1 cellular context compared by ENCODE assay signal in the genomic region with DNA sequence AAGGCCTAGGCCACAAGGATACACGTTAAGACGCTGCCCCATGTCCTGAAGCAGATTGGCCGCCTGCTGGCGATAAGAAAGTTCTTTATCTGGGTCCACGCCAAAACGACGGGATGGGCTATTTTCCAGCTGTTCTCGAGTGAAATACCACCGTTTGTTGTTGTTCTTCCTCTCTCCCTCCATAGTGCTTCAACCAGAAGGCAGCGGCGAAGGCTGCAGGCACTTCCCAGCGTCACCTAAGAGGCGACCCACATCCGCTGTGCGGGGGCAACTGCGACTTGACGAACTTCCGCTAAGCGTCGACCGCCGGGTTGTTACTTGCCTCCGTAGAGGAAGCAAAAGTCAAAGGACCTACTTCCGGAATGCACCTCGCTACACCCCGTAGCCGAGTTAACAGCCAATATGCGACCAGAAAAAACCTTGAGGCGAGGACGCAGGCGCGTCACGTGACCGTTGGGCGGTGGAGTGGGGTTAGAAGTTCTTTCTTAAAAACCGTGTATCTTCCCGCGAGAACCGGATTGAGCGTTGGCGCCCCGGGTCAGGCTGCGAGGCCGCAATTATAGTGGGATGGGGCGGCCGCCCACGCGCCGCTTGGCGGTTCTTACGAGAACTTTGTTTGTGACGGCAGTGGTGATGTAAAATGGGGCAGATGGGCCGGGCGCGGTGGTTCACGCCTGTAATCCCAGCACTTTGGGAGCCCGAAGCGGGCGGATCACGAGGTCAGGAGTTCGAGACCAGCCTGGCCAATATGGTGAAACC.
TF ChIP-seq lines count a peak whose summit lies in the region.

A gene (minus strand): TSS at position 215 of the 759 bp plus-strand sequence. CDS start 32 bp downstream, at position 183.

TF ChIP-seq in HepG2, 621 proteins besides CTCF, POLR2A, EP300 and RAD21 (continued from another document and continues in another):
- TF ChIP-seq, protein P1, sequence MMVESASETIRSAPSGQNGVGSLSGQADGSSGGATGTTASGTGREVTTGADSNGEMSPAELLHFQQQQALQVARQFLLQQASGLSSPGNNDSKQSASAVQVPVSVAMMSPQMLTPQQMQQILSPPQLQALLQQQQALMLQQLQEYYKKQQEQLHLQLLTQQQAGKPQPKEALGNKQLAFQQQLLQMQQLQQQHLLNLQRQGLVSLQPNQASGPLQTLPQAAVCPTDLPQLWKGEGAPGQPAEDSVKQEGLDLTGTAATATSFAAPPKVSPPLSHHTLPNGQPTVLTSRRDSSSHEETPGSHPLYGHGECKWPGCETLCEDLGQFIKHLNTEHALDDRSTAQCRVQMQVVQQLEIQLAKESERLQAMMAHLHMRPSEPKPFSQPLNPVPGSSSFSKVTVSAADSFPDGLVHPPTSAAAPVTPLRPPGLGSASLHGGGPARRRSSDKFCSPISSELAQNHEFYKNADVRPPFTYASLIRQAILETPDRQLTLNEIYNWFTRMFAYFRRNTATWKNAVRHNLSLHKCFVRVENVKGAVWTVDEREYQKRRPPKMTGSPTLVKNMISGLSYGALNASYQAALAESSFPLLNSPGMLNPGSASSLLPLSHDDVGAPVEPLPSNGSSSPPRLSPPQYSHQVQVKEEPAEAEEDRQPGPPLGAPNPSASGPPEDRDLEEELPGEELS (CRISPR knock-in tag; IDR thresholded peaks at IDR 0.05) = peak; percentile 66; the same call in 1 of the 2 replicates
- TF ChIP-seq, protein P2, sequence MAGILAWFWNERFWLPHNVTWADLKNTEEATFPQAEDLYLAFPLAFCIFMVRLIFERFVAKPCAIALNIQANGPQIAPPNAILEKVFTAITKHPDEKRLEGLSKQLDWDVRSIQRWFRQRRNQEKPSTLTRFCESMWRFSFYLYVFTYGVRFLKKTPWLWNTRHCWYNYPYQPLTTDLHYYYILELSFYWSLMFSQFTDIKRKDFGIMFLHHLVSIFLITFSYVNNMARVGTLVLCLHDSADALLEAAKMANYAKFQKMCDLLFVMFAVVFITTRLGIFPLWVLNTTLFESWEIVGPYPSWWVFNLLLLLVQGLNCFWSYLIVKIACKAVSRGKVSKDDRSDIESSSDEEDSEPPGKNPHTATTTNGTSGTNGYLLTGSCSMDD (CRISPR knock-in tag; IDR thresholded peaks at IDR 0.05) = no peak
- TF ChIP-seq ZNF780A (CRISPR knock-in tag; IDR thresholded peaks at IDR 0.05) (no peak), ZNF430 (CRISPR knock-in tag; IDR thresholded peaks at IDR 0.05) (peak; percentile 90; the same call in 1 of the 2 replicates), TEAD3 (CRISPR knock-in tag; optimal IDR thresholded peaks at IDR 0.05; ENCODE audit: borderline replicate concordance) (peak; percentile 90), ZNF660 (CRISPR knock-in tag; IDR thresholded peaks at IDR 0.05; ENCODE audit: borderline replicate concordance, low read depth) (no peak), HOXD1 (CRISPR knock-in tag; IDR thresholded peaks at IDR 0.05) (peak; percentile 21; the same call in 1 of the 2 replicates), RFXAP (CRISPR knock-in tag; IDR thresholded peaks at IDR 0.05; ENCODE audit: borderline replicate concordance) (peak; percentile 58; the same call in 1 of the 2 replicates), ZNF879 (CRISPR knock-in tag; IDR thresholded peaks at IDR 0.05) (no peak), ZSCAN25 (CRISPR knock-in tag; IDR thresholded peaks at IDR 0.05) (0 out of 2 replicates have a peak, but pooled peaks have one; percentile 15), ZNF501 (CRISPR knock-in tag; IDR thresholded peaks at IDR 0.05) (peak; percentile 93), FOXP1 (IDR thresholded peaks at IDR 0.05) (no peak), FOXP1 (CRISPR knock-in tag; IDR thresholded peaks at IDR 0.05) (peak; percentile 22; the same call in 1 of the 2 replicates), NCOA2 (CRISPR knock-in tag; IDR thresholded peaks at IDR 0.05) (no peak; the same call in 1 of the 2 replicates), THYN1 (CRISPR knock-in tag; IDR thresholded peaks at IDR 0.05; ENCODE audit: borderline replicate concordance, low read depth) (no peak), FOXK2 (IDR thresholded peaks at IDR 0.05) (peak; percentile 83), DPF2 (CRISPR knock-in tag; IDR thresholded peaks at IDR 0.05; ENCODE audit: borderline replicate concordance, low read depth) (no peak), MYNN (CRISPR knock-in tag; IDR thresholded peaks at IDR 0.05; ENCODE audit: low read depth) (no peak), ZNF350 (CRISPR knock-in tag; IDR thresholded peaks at IDR 0.05; ENCODE audit: borderline replicate concordance, low read depth) (peak; percentile 93), ZFP62 (CRISPR knock-in tag; IDR thresholded peaks at IDR 0.05) (no peak), NFATC3 (CRISPR knock-in tag; IDR thresholded peaks at IDR 0.05) (0 out of 2 replicates have a peak, but pooled peaks have one; percentile 72), ZNF570 (CRISPR knock-in tag; IDR thresholded peaks at IDR 0.05; ENCODE audit: borderline replicate concordance) (no peak), ZFP90 (CRISPR knock-in tag; IDR thresholded peaks at IDR 0.05; ENCODE audit: borderline replicate concordance) (peak; percentile 43; the same call in 1 of the 2 replicates), IKZF1 (IDR thresholded peaks at IDR 0.05) (no peak), PTBP1 (IDR thresholded peaks at IDR 0.05; ENCODE audit: low read depth, low read length, poor library complexity, severe bottlenecking) (no peak), MIER2 (CRISPR knock-in tag; IDR thresholded peaks at IDR 0.05) (peak; percentile 68), MAFF (IDR thresholded peaks at IDR 0.05; ENCODE audit: low read depth, low read length) (no peak; the same call in 1 of the 2 replicates), PAX8 (CRISPR knock-in tag; IDR thresholded peaks at IDR 0.05; ENCODE audit: borderline replicate concordance) (no peak), CENPX (CRISPR knock-in tag; IDR thresholded peaks at IDR 0.05) (no peak)
- TF ChIP-seq, protein P3, sequence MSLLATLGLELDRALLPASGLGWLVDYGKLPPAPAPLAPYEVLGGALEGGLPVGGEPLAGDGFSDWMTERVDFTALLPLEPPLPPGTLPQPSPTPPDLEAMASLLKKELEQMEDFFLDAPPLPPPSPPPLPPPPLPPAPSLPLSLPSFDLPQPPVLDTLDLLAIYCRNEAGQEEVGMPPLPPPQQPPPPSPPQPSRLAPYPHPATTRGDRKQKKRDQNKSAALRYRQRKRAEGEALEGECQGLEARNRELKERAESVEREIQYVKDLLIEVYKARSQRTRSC (CRISPR knock-in tag; IDR thresholded peaks at IDR 0.05; ENCODE audit: low read depth) = peak; percentile 13; the same call in 1 of the 2 replicates
- TF ChIP-seq, protein P4, sequence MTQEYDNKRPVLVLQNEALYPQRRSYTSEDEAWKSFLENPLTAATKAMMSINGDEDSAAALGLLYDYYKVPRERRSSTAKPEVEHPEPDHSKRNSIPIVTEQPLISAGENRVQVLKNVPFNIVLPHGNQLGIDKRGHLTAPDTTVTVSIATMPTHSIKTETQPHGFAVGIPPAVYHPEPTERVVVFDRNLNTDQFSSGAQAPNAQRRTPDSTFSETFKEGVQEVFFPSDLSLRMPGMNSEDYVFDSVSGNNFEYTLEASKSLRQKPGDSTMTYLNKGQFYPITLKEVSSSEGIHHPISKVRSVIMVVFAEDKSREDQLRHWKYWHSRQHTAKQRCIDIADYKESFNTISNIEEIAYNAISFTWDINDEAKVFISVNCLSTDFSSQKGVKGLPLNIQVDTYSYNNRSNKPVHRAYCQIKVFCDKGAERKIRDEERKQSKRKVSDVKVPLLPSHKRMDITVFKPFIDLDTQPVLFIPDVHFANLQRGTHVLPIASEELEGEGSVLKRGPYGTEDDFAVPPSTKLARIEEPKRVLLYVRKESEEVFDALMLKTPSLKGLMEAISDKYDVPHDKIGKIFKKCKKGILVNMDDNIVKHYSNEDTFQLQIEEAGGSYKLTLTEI (CRISPR knock-in tag; conservative IDR thresholded peaks at IDR 0.05) = no peak
- TF ChIP-seq, protein P5, sequence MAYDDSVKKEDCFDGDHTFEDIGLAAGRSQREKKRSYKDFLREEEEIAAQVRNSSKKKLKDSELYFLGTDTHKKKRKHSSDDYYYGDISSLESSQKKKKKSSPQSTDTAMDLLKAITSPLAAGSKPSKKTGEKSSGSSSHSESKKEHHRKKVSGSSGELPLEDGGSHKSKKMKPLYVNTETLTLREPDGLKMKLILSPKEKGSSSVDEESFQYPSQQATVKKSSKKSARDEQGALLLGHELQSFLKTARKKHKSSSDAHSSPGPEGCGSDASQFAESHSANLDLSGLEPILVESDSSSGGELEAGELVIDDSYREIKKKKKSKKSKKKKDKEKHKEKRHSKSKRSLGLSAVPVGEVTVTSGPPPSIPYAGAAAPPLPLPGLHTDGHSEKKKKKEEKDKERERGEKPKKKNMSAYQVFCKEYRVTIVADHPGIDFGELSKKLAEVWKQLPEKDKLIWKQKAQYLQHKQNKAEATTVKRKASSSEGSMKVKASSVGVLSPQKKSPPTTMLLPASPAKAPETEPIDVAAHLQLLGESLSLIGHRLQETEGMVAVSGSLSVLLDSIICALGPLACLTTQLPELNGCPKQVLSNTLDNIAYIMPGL (CRISPR knock-in tag; IDR thresholded peaks at IDR 0.05; ENCODE audit: borderline replicate concordance in 1 of 2, low read depth in 1 of 2) = peak; percentile 67 to 87; a peak in 3 of 4 replicates
- TF ChIP-seq, protein P6, sequence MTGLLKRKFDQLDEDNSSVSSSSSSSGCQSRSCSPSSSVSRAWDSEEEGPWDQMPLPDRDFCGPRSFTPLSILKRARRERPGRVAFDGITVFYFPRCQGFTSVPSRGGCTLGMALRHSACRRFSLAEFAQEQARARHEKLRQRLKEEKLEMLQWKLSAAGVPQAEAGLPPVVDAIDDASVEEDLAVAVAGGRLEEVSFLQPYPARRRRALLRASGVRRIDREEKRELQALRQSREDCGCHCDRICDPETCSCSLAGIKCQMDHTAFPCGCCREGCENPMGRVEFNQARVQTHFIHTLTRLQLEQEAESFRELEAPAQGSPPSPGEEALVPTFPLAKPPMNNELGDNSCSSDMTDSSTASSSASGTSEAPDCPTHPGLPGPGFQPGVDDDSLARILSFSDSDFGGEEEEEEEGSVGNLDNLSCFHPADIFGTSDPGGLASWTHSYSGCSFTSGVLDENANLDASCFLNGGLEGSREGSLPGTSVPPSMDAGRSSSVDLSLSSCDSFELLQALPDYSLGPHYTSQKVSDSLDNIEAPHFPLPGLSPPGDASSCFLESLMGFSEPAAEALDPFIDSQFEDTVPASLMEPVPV (CRISPR knock-in tag; IDR thresholded peaks at IDR 0.05) = no peak; the same call in 1 of the 2 replicates
- TF ChIP-seq, protein P7, sequence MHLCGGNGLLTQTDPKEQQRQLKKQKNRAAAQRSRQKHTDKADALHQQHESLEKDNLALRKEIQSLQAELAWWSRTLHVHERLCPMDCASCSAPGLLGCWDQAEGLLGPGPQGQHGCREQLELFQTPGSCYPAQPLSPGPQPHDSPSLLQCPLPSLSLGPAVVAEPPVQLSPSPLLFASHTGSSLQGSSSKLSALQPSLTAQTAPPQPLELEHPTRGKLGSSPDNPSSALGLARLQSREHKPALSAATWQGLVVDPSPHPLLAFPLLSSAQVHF (CRISPR knock-in tag; IDR thresholded peaks at IDR 0.05) = 0 out of 2 replicates have a peak, but pooled peaks have one; percentile 53
- TF ChIP-seq, protein P8, sequence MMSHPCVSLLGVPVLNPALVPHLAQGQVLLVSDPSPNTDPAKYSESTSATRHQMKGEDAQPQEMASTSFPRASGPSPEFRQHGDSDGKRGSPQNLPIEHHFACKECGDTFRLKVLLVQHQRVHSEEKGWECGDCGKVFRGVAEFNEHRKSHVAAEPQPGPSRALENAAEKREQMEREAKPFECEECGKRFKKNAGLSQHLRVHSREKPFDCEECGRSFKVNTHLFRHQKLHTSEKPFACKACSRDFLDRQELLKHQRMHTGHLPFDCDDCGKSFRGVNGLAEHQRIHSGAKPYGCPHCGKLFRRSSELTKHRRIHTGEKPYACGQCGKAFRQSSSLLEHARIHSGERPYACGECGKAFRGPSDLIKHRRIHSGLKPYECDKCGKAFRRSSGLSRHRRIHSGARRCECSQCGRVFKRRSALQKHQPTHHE (CRISPR knock-in tag; IDR thresholded peaks at IDR 0.05; ENCODE audit: borderline replicate concordance) = peak; percentile 88
- TF ChIP-seq, protein P9, sequence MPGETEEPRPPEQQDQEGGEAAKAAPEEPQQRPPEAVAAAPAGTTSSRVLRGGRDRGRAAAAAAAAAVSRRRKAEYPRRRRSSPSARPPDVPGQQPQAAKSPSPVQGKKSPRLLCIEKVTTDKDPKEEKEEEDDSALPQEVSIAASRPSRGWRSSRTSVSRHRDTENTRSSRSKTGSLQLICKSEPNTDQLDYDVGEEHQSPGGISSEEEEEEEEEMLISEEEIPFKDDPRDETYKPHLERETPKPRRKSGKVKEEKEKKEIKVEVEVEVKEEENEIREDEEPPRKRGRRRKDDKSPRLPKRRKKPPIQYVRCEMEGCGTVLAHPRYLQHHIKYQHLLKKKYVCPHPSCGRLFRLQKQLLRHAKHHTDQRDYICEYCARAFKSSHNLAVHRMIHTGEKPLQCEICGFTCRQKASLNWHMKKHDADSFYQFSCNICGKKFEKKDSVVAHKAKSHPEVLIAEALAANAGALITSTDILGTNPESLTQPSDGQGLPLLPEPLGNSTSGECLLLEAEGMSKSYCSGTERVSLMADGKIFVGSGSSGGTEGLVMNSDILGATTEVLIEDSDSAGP (CRISPR knock-in tag; IDR thresholded peaks at IDR 0.05; ENCODE audit: borderline replicate concordance) = peak; percentile 90; the same call in 1 of the 2 replicates
- TF ChIP-seq, protein P10, sequence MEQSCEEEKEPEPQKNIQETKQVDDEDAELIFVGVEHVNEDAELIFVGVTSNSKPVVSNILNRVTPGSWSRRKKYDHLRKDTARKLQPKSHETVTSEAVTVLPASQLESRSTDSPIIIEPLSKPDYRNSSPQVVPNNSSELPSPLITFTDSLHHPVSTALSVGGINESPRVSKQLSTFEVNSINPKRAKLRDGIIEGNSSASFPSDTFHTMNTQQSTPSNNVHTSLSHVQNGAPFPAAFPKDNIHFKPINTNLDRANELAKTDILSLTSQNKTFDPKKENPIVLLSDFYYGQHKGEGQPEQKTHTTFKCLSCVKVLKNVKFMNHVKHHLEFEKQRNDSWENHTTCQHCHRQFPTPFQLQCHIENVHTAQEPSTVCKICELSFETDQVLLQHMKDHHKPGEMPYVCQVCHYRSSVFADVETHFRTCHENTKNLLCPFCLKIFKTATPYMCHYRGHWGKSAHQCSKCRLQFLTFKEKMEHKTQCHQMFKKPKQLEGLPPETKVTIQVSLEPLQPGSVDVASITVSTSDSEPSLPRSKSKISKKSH (CRISPR knock-in tag; IDR thresholded peaks at IDR 0.05; ENCODE audit: borderline replicate concordance) = peak; percentile 91
- TF ChIP-seq, protein P11, sequence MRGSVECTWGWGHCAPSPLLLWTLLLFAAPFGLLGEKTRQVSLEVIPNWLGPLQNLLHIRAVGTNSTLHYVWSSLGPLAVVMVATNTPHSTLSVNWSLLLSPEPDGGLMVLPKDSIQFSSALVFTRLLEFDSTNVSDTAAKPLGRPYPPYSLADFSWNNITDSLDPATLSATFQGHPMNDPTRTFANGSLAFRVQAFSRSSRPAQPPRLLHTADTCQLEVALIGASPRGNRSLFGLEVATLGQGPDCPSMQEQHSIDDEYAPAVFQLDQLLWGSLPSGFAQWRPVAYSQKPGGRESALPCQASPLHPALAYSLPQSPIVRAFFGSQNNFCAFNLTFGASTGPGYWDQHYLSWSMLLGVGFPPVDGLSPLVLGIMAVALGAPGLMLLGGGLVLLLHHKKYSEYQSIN (CRISPR knock-in tag; IDR thresholded peaks at IDR 0.05; ENCODE audit: borderline replicate concordance) = no peak
